In genomic region chr10:60905580-60905979, GRCh38 we compare ENCODE assay signal across 12 cellular contexts. TPM values are rescaled to one million over a fixed set of nuclear protein-coding genes. Genes with fewer than 3 reads are reported as not detected.
DNase-seq lines count a peak whose midpoint lies in the region; ATAC-seq and TF ChIP-seq lines count a peak whose summit lies in the region.
"Had no signal": no experiment of that assay in that cellular context is flagged by ENCODE, and none has a peak within 500 bp of the region (broad histone marks: within the 10 kb centered on the region; RNA-seq: fewer than 3 reads in every experiment).

No MANE protein-coding gene starts in this region.

- H3K36me3 ChIP-seq in ascending aorta (no peaks in the 10 kb centered on the region), mesenchymal stem cell (ENCODE audit: control insufficient read depth in 1 of 2, insufficient read depth in 2 of 2, low read depth in 1 of 2, low read length in 2 of 2) (peaks cover 3 to 11% of the 10 kb centered on the region in 2 experiments)

- intact Hi-C loops in ascending aorta (cut with DNase I) = no loop called here

- H2BK12ac ChIP-seq in mesenchymal stem cell (ENCODE audit: low read length in 2 of 2) = no peak overlapping the region

- no peak overlapping the region for H2BK120ac ChIP-seq in mesenchymal stem cell (ENCODE audit: low read depth, low read length)

- TF ChIP-seq CTCF in ascending aorta (IDR thresholded peaks at IDR 0.05) = no peak

- no peak overlapping the region for H3K4me2 ChIP-seq in mesenchymal stem cell (ENCODE audit: low read length, poor library complexity, severe bottlenecking)

- ATAC-seq in GM21447 (IDR thresholded peaks at IDR 0.05; ENCODE audit: unreplicated experiment) (no peak), HG03457 (IDR thresholded peaks at IDR 0.05; ENCODE audit: unreplicated experiment) (no peak), HG02571 (IDR thresholded peaks at IDR 0.05; ENCODE audit: unreplicated experiment) (no peak)
- ATAC-seq: CD8-positive, alpha-beta T cell had no signal

- no peak overlapping the region for H3K18ac ChIP-seq in mesenchymal stem cell (ENCODE audit: low read depth in 1 of 2, low read length in 2 of 2)

- no peak overlapping the region for H2AFZ ChIP-seq in mesenchymal stem cell (ENCODE audit: low read depth, low read length)

- H3K23ac ChIP-seq in mesenchymal stem cell (ENCODE audit: low read length in 2 of 2) = no peak overlapping the region

- H3K9ac ChIP-seq in mesenchymal stem cell (ENCODE audit: low read length) = no peak overlapping the region

- H2BK15ac ChIP-seq in mesenchymal stem cell (ENCODE audit: low read depth, poor library complexity, severe bottlenecking) = no peak overlapping the region

- no peak overlapping the region for H3K4me3 ChIP-seq in ascending aorta
- H3K4me3 ChIP-seq in mesenchymal stem cell (ENCODE audit: insufficient read depth in 1 of 2, low read depth in 1 of 2, low read length in 2 of 2) = no peak overlapping the region

- peak overlapping the region; percentile 33 to 49 for H3K27ac ChIP-seq in ascending aorta
- H3K27ac ChIP-seq in mesenchymal stem cell (ENCODE audit: low read length, poor library complexity, severe bottlenecking) = no peak overlapping the region

- H3K4me1 ChIP-seq in ascending aorta (peaks cover 5 to 27% of the 10 kb centered on the region in 2 donors), mesenchymal stem cell (ENCODE audit: control insufficient read depth, insufficient read depth, low read depth, low read length) (peaks cover 6% of the 10 kb centered on the region)

- H3K9me3 ChIP-seq in ascending aorta = no peaks in the 10 kb centered on the region
- H3K9me3 ChIP-seq in mesenchymal stem cell (ENCODE audit: control insufficient read depth, low read length) = no peaks in the 10 kb centered on the region

- DNase-seq in ascending aorta (ENCODE audit: low spot score in 2 of 2) (peak in 1 of 2 donors; percentile 91), fibroblast of peridontal ligament (ENCODE audit: extremely low read depth) (peak; percentile 92), mesenchymal stem cell (no peak), ureter (ENCODE audit: low spot score) (peak; percentile 55)
- DNase-seq: CD8-positive, alpha-beta T cell; islet precursor cell; NCI-H187; stimulated activated CD4-positive, alpha-beta T cell treated with anti-CD3 and anti-CD28 coated beads, Interleukin-1b, Interleukin-23, amount 100 ng/mL, for 48 hours; T-helper 2 cell had no signal

- H2BK5ac ChIP-seq in mesenchymal stem cell (ENCODE audit: low read depth, low read length, poor library complexity, severe bottlenecking) = no peak overlapping the region

- H2AK5ac ChIP-seq in mesenchymal stem cell (ENCODE audit: low read length, severe bottlenecking) = peak overlapping the region; percentile 51

- H3K27me3 ChIP-seq in ascending aorta (no peaks in the 10 kb centered on the region), mesenchymal stem cell (ENCODE audit: control insufficient read depth in 1 of 2, insufficient read depth in 1 of 2, low read length in 2 of 2) (no peaks in the 10 kb centered on the region)

- no peak overlapping the region for H3K4ac ChIP-seq in mesenchymal stem cell (ENCODE audit: low read depth in 1 of 2, low read length in 2 of 2)

- H4K91ac ChIP-seq in mesenchymal stem cell (ENCODE audit: low read length) = no peak overlapping the region

- H3K14ac ChIP-seq in mesenchymal stem cell (ENCODE audit: low read length in 2 of 2) = no peak overlapping the region

- peaks cover 20% of the 10 kb centered on the region for H3K79me1 ChIP-seq in mesenchymal stem cell (replicated peaks; ENCODE audit: low read length, poor library complexity, severe bottlenecking)

- H4K8ac ChIP-seq in mesenchymal stem cell (ENCODE audit: low read length) = no peak overlapping the region

- 93% methylated on average over 3 of the region's 4 CpGs for WGBS in mesenchymal stem cell

RNA-seq across cellular contexts. Expression of gene RHOBTB1, which starts 38.4 kb away (rescaled TPM):
- total RNA-seq in ascending aorta = 13.6 TPM
- polyA plus RNA-seq in mesenchymal stem cell (2013, experiment 1 of 2) = 60.2 TPM
- polyA plus RNA-seq in mesenchymal stem cell (2013, experiment 2 of 2) = 60.6 TPM
- 10.9 TPM for total RNA-seq in ureter
- total RNA-seq: CD8-positive, alpha-beta T cell had no signal
